ENCODE assay signal across 19 cellular contexts in genomic region chr1:220551001-220551400, GRCh38. TPM values are rescaled to one million over a fixed set of nuclear protein-coding genes. Genes with fewer than 3 reads are reported as not detected.
DNase-seq lines count a peak whose midpoint lies in the region; ATAC-seq, FAIRE-seq and TF ChIP-seq lines count a peak whose summit lies in the region.
"Had no signal": no experiment of that assay in that cellular context is flagged by ENCODE, and none has a peak within 500 bp of the region (broad histone marks: within the 10 kb centered on the region; RNA-seq: fewer than 3 reads in every experiment).

No MANE protein-coding gene starts in this region.

- no peak for TF ChIP-seq POLR2A in GM12892 (IDR thresholded peaks at IDR 0.05; ENCODE audit: low read depth, low read length)

- no peak for FAIRE-seq in GM12892 (lab: Jason Lieb, UNC)
- FAIRE-seq in small intestine (lab: Jason Lieb, UNC) = no peak
- FAIRE-seq: A204.1, GM12878 had no signal

- H3K4me3 ChIP-seq in heart right ventricle = no peak overlapping the region
- no peak overlapping the region for H3K4me3 ChIP-seq in small intestine (ENCODE audit: low read depth in 1 of 2, low read length in 2 of 2)
- H3K4me3 ChIP-seq: GM12878, GM23338 had no signal

- H3K9me3 ChIP-seq in heart right ventricle = no peaks in the 10 kb centered on the region
- no peaks in the 10 kb centered on the region for H3K9me3 ChIP-seq in small intestine (ENCODE audit: control insufficient read depth, low read depth)
- H3K9me3 ChIP-seq: BE2C had no signal

- H3K4me1 ChIP-seq in heart right ventricle = peaks cover 0 to 41% (median 7%) of the 10 kb centered on the region in 9 donors
- H3K4me1 ChIP-seq in small intestine (ENCODE audit: control insufficient read depth in 2 of 2, insufficient read depth in 1 of 2, low read depth in 1 of 2, low read length in 1 of 2) = no peaks in the 10 kb centered on the region
- H3K4me1 ChIP-seq: BE2C had no signal

- H3K27ac ChIP-seq in heart right ventricle (no peak overlapping the region), small intestine (ENCODE audit: low read depth in 1 of 2, low read length in 1 of 2) (no peak overlapping the region)
- H3K27ac ChIP-seq: C4-2B, HL-60 had no signal

- H3K27me3 ChIP-seq in heart right ventricle (no peaks in the 10 kb centered on the region), small intestine (ENCODE audit: control insufficient read depth in 2 of 2, insufficient read depth in 2 of 2, low read length in 2 of 2) (no peaks in the 10 kb centered on the region)
- H3K27me3 ChIP-seq: BE2C had no signal

- in situ Hi-C loops in ACHN (cut with HindIII; ENCODE audit: low pct_ligation_motif_present, low pct_unique_long_range_greater_than_20kb, low sequenced_read_pairs) = no loop called here

- WGBS in heart right ventricle, 2 donors = 50 to 56% methylated on average over 5 of the region's 5 CpGs
- 77 to 84% (median 80%) methylated on average over 5 of the region's 5 CpGs for WGBS in small intestine, 3 donors

- TF ChIP-seq CTCF in heart right ventricle (IDR thresholded peaks at IDR 0.05) = no peak

- DNase-seq in Right ventricle myocardium inferior (ENCODE audit: missing footprints) (peak; percentile 66), cardiac septum (ENCODE audit: low spot score) (no peak), NCI-H524 treated with DMSO at 0.1 percent for 48 hours (lab: John Stamatoyannopoulos, UW) (peak; percentile 26), heart right ventricle (no peak), retina (peak; percentile 28), GM12892 (ENCODE audit: insufficient read length) (no peak), ACHN (no peak), small intestine (no peak)
- DNase-seq: BE2C; CD8-positive, alpha-beta T cell; COR-L47; DMS79; H7 had no signal

- peak; percentile 46 for ATAC-seq in Right ventricle myocardium inferior
- peak in 7 of 8 donors; percentile 17 to 68 (median 55) for ATAC-seq in heart right ventricle
- ATAC-seq: CD8-positive, alpha-beta T cell; GM12878; GM23338 had no signal

- H3K36me3 ChIP-seq in heart right ventricle (no peaks in the 10 kb centered on the region), small intestine (ENCODE audit: control insufficient read depth in 2 of 2, insufficient read depth in 2 of 2, low read length in 2 of 2) (no peaks in the 10 kb centered on the region)
- H3K36me3 ChIP-seq: BE2C had no signal

- intact Hi-C loops in Right ventricle myocardium inferior (cut with DNase I) (no loop called here), cardiac septum (cut with DNase I) (no loop called here), heart right ventricle (cut with DNase I) (no loop called here)

RNA-seq across cellular contexts. Expression of gene MARK1, which starts 23.1 kb away (rescaled TPM):
- total RNA-seq in Right ventricle myocardium inferior (17.3 TPM), cardiac septum (22.0 TPM), heart right ventricle (10 to 100 TPM; 11.3 to 19.0 (median 15.5) TPM)
- polyA plus RNA-seq in heart right ventricle (1 to 10 TPM; 6.9 to 7.2 TPM), small intestine (1 to 10 TPM in 1 of 3 donors, under 1 TPM in 2; under 0.01 to 2.1 (median under 0.01) TPM)
- 0.98 TPM for polyA plus RNA-seq in GM12892 (2012; ENCODE audit: missing spikeins)
- total RNA-seq: CD8-positive, alpha-beta T cell had no signal
- polyA plus RNA-seq: AG04450 had no signal

Comparison
In these comparisons a context has a peak if more than half of its experiments do, and no peak if none do; other contexts are left out.
1. DNase-seq: peak in Right ventricle myocardium inferior (single experiment), NCI-H524 treated with DMSO at 0.1 percent for 48 hours (single experiment) and retina (single experiment); none in cardiac septum (single experiment), heart right ventricle (0 of 2), GM12892 (single experiment), ACHN (single experiment) and small intestine (single experiment).